8 cellular contexts compared by ENCODE assay signal in the genomic region with DNA sequence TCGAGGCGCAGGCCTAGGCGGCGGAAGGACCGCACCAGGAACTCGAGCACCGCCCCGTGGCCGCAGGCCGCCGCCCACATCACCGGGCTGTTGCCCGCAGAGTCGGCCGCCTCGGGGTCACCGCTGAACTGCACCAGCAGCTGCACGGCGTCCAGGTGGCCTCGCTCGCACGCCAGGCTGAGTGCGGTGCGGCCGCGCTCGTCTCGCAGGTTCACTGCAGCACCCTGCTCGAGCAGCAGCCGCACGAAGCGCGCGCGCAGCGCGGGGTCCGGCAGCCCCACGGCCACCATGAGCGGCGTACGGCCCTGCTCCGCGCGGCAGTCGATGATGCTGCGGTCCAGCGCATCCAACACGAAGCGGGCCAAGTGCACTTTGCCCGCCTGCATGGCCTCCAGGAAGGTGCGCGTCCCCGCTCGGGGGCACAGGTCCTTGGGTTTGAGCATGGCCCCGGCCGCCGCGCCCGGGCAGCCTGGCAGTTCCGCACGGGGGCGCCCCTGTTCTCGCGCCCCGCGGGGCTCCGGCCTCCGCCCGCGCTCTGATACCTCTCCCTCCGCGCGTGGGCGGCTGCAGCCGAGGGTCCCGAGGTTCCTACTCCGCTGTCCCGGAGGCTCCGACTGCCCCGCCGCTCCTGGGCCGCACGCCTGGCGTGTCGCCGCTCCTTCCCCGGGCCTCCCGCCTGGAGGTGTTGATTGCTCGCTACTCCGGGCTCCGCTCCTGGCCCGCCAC. TPM values are rescaled to one million over a fixed set of nuclear protein-coding genes. Genes with fewer than 3 reads are reported as not detected.
DNase-seq lines count a peak whose midpoint lies in the region; ATAC-seq, FAIRE-seq and TF ChIP-seq lines count a peak whose summit lies in the region.

No MANE protein-coding gene starts in this region.

- no peaks in the 10 kb centered on the region for H3K9me3 Mint-ChIP-seq in activated T-cell treated with anti-CD3 and anti-CD28 coated beads, Interleukin-2, amount 50 U/mL, for 24 hours

- WGBS in A549 (ENCODE audit: missing lambda C conversion rate), result 0% methylated on average over 4 of the region's 93 CpGs

- no peak for TF ChIP-seq RAD21 in A549 (conservative IDR thresholded peaks at IDR 0.05 in 1 of 2, IDR thresholded peaks at IDR 0.05 in 1 of 2)

- peak overlapping the region; percentile 64 for H3K4me3 Mint-ChIP-seq in activated T-cell treated with anti-CD3 and anti-CD28 coated beads, Interleukin-2, amount 50 U/mL, for 24 hours

- peaks cover 6% of the 10 kb centered on the region for H3K4me1 Mint-ChIP-seq in activated T-cell treated with anti-CD3 and anti-CD28 coated beads, Interleukin-2, amount 50 U/mL, for 24 hours (ENCODE audit: low read depth)

- H3K36me3 Mint-ChIP-seq in activated T-cell treated with anti-CD3 and anti-CD28 coated beads, Interleukin-2, amount 50 U/mL, for 24 hours (ENCODE audit: low read depth), result peaks cover under 1% of the 10 kb centered on the region

- no peaks in the 10 kb centered on the region for H3K36me3 ChIP-seq in osteoblast (ENCODE audit: insufficient read depth, low read length)

- no peaks in the 10 kb centered on the region for H4K20me1 ChIP-seq in osteoblast (ENCODE audit: insufficient read depth, low read length)

- CTCF ChIA-PET in A549 (lab: Yijun Ruan, JAX), result interaction anchor here (0.8 to 2.8 kb wide), 16 partner anchors 8 to 237 kb away, joined by 3 to 16 read pairs (median 4); no protein-coding TSS in a partner anchor

- TF ChIP-seq CTCF in A549 (IDR thresholded peaks at IDR 0.05) (peak; percentile 62), fibroblast of villous mesenchyme (IDR thresholded peaks at IDR 0.05; ENCODE audit: insufficient read depth, low read depth, low read length) (peak; percentile 37), osteoblast (IDR thresholded peaks at IDR 0.05; ENCODE audit: extremely low read depth, low read depth, low read length) (peak; percentile 22)

- no peaks in the 10 kb centered on the region for H3K79me2 ChIP-seq in osteoblast (ENCODE audit: insufficient read depth, low read length)

- no peak for TF ChIP-seq EP300 in A549 (IDR thresholded peaks at IDR 0.05)

- ATAC-seq in A549 (peak; percentile 63 to 81), GM18868 (IDR thresholded peaks at IDR 0.05; ENCODE audit: unreplicated experiment) (peak; percentile 38), GM19467 (IDR thresholded peaks at IDR 0.05; ENCODE audit: unreplicated experiment) (no peak)

- peak; percentile 63 to 64 for DNase-seq in A549 (ENCODE audit: low read depth in 1 of 2, low spot score in 1 of 2)
- peak; percentile 32 to 64 for DNase-seq in NOMO-1 (lab: John Stamatoyannopoulos, UW; ENCODE audit: unreplicated experiment in 2 of 2)
- DNase-seq in activated T-cell treated with anti-CD3 and anti-CD28 coated beads, Interleukin-2, amount 50 U/mL, for 24 hours, result peak; percentile 74
- peak; percentile 20 for DNase-seq in fibroblast of villous mesenchyme (ENCODE audit: low read depth)
- peak; percentile 96 for DNase-seq in osteoblast (ENCODE audit: insufficient read length, low spot score, missing footprints)
- no peak for DNase-seq in A172 (ENCODE audit: low spot score)

- H3K27ac ChIP-seq in A549 (peak overlapping the region; percentile 72 to 86), osteoblast (ENCODE audit: low read depth, low read length) (no peak overlapping the region)

- H3K4me3 ChIP-seq in A549 (peak overlapping the region; percentile 65), fibroblast of villous mesenchyme (ENCODE audit: low read depth, low read length) (peak overlapping the region; percentile 48), osteoblast (ENCODE audit: insufficient read depth, low read length) (peak overlapping the region; percentile 65)

- H3K27me3 ChIP-seq in osteoblast (ENCODE audit: insufficient read depth, low read length), result peaks cover 56% of the 10 kb centered on the region

- H3K4me2 ChIP-seq in A549, result peak overlapping the region; percentile 91
- peak overlapping the region; percentile 85 for H3K4me2 ChIP-seq in osteoblast (ENCODE audit: insufficient read depth, low read length)

- no peak overlapping the region for H3K27ac Mint-ChIP-seq in activated T-cell treated with anti-CD3 and anti-CD28 coated beads, Interleukin-2, amount 50 U/mL, for 24 hours

- H3K9me3 ChIP-seq in A549 (no peaks in the 10 kb centered on the region), osteoblast (ENCODE audit: low read depth, low read length) (no peaks in the 10 kb centered on the region)

- H3K4me1 ChIP-seq in A549 (peaks cover 5% of the 10 kb centered on the region; the same call in 1 of the 3 replicates), osteoblast (ENCODE audit: insufficient read depth, low read length) (peaks cover 2% of the 10 kb centered on the region)

- H3K27me3 Mint-ChIP-seq in activated T-cell treated with anti-CD3 and anti-CD28 coated beads, Interleukin-2, amount 50 U/mL, for 24 hours, result peaks cover 49% of the 10 kb centered on the region

- FAIRE-seq in A549 (lab: Jason Lieb, UNC), result no peak

- TF ChIP-seq POLR2A in A549 (IDR thresholded peaks at IDR 0.05; ENCODE audit: low read length), result peak; percentile 17

- H2AFZ ChIP-seq in osteoblast (ENCODE audit: low read length), result peak overlapping the region; percentile 51

- POLR2A ChIA-PET in A549 (lab: Yijun Ruan, JAX), result no interaction called here

TF ChIP-seq in A549, 52 proteins besides CTCF, POLR2A, EP300 and RAD21 (continues in another document):
- TF ChIP-seq, protein P1, sequence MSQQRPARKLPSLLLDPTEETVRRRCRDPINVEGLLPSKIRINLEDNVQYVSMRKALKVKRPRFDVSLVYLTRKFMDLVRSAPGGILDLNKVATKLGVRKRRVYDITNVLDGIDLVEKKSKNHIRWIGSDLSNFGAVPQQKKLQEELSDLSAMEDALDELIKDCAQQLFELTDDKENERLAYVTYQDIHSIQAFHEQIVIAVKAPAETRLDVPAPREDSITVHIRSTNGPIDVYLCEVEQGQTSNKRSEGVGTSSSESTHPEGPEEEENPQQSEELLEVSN (IDR thresholded peaks at IDR 0.05; ENCODE audit: borderline replicate concordance, low read depth), result 0 out of 2 replicates have a peak, but pooled peaks have one; percentile 51
- TF ChIP-seq MAFK (IDR thresholded peaks at IDR 0.05; ENCODE audit: partially characterized antibody) (no peak), ZNF302 (CRISPR knock-in tag; IDR thresholded peaks at IDR 0.05) (no peak), RCOR1 (IDR thresholded peaks at IDR 0.05; ENCODE audit: low read depth, low read length) (no peak), NR3C1 (IDR thresholded peaks at IDR 0.05) (no peak), RARB (CRISPR knock-in tag; IDR thresholded peaks at IDR 0.05) (no peak), RFX5 (IDR thresholded peaks at IDR 0.05) (no peak), JUN (IDR thresholded peaks at IDR 0.05) (peak in 1 of 2 experiments; percentile 26; a peak in 1 of 5 replicates)
- TF ChIP-seq, protein P2, sequence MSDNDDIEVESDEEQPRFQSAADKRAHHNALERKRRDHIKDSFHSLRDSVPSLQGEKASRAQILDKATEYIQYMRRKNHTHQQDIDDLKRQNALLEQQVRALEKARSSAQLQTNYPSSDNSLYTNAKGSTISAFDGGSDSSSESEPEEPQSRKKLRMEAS (IDR thresholded peaks at IDR 0.05), result peak; percentile 59; the same call in 1 of the 2 replicates

RNA-seq across cellular contexts. Expression of a gene that starts 0.6 kb away (rescaled TPM):
- polyA plus RNA-seq in A549 (2011; rRNA removed) (not detected in 2 replicates), A549 (2017; fragmentation: RNase III; extraction: RNeasy Plus Mini Kit Qiagen cat#74134 plus additional on column Dnase treatment) (0.08 to 0.25 TPM (median 0.10 TPM) in 3 replicates)
- polyA plus RNA-seq in A549 (2012; cell fraction: cytosol; rRNA removed), result 0.12 and 0.29 TPM in 2 replicates
- 0.40 and 0.96 TPM in 2 replicates for polyA plus RNA-seq in A549 (2012; cell fraction: nucleus; rRNA removed)
- not detected in 2 replicates for polyA minus RNA-seq in A549 (2011; rRNA and poly(A)+ RNA removed)
- total RNA-seq in fibroblast of villous mesenchyme (not detected in 2 replicates), osteoblast (not detected in 2 replicates)
- not detected in 2 replicates for total RNA-seq in A172 (2014; rRNA removed; shearing (Covaris generic))

RNA-seq across cellular contexts. Expression of a gene that starts 25.4 kb away (rescaled TPM):
- polyA plus RNA-seq in A549 (2011; rRNA removed) (0.19 and 0.30 TPM in 2 replicates), A549 (2017; fragmentation: RNase III; extraction: RNeasy Plus Mini Kit Qiagen cat#74134 plus additional on column Dnase treatment) (0.38 to 0.58 TPM (median 0.49 TPM) in 3 replicates)
- polyA plus RNA-seq in A549 (2012; cell fraction: cytosol; rRNA removed), result 0.65 and 0.84 TPM in 2 replicates
- 0.98 and 1.1 TPM in 2 replicates for polyA plus RNA-seq in A549 (2012; cell fraction: nucleus; rRNA removed)
- polyA minus RNA-seq in A549 (2011; rRNA and poly(A)+ RNA removed), result 0.37 TPM in 1 of 2 replicates, not detected in the other
- total RNA-seq in fibroblast of villous mesenchyme (0.43 and 0.64 TPM in 2 replicates), osteoblast (under 0.01 TPM in 2 replicates)
- not detected in 2 replicates for total RNA-seq in A172 (2014; rRNA removed; shearing (Covaris generic))

RNA-seq across cellular contexts. Expression of a gene that starts 41.2 kb away (rescaled TPM):
- polyA plus RNA-seq in A549 (2011; rRNA removed), result 2.8 and 3.5 TPM in 2 replicates
- polyA plus RNA-seq in A549 (2012; cell fraction: cytosol; rRNA removed), result 0.98 and 1.6 TPM in 2 replicates
- polyA plus RNA-seq in A549 (2012; cell fraction: nucleus; rRNA removed), result 1.0 and 1.2 TPM in 2 replicates
- 3.3 to 3.9 TPM (median 3.8 TPM) in 3 replicates for polyA plus RNA-seq in A549 (2017; fragmentation: RNase III; extraction: RNeasy Plus Mini Kit Qiagen cat#74134 plus additional on column Dnase treatment)
- 0.74 and 1.2 TPM in 2 replicates for polyA minus RNA-seq in A549 (2011; rRNA and poly(A)+ RNA removed)
- 11.9 and 16.8 TPM in 2 replicates for total RNA-seq in fibroblast of villous mesenchyme
- total RNA-seq in osteoblast, result 16.8 and 17.7 TPM in 2 replicates
- 12.7 and 14.7 TPM in 2 replicates for total RNA-seq in A172 (2014; rRNA removed; shearing (Covaris generic))

RNA-seq across cellular contexts. Expression of a gene that starts 43.4 kb away (rescaled TPM):
- polyA plus RNA-seq in A549 (2011; rRNA removed) (0.08 and 0.16 TPM in 2 replicates), A549 (2017; fragmentation: RNase III; extraction: RNeasy Plus Mini Kit Qiagen cat#74134 plus additional on column Dnase treatment) (0.05 to 0.12 TPM (median 0.10 TPM) in 3 replicates)
- polyA plus RNA-seq in A549 (2012; cell fraction: cytosol; rRNA removed), result 0.03 and 0.04 TPM in 2 replicates
- polyA plus RNA-seq in A549 (2012; cell fraction: nucleus; rRNA removed), result 0.10 and 0.22 TPM in 2 replicates
- polyA minus RNA-seq in A549 (2011; rRNA and poly(A)+ RNA removed), result 0.08 TPM in 1 of 2 replicates, not detected in the other
- total RNA-seq in fibroblast of villous mesenchyme (under 0.01 TPM in 2 replicates), osteoblast (not detected in 2 replicates)
- 0.17 and 0.43 TPM in 2 replicates for total RNA-seq in A172 (2014; rRNA removed; shearing (Covaris generic))

RNA-seq across cellular contexts. Expression of a gene that starts 58.4 kb away (rescaled TPM):
- polyA plus RNA-seq in A549 (2011; rRNA removed), result 1.9 and 2.8 TPM in 2 replicates
- polyA plus RNA-seq in A549 (2012; cell fraction: cytosol; rRNA removed), result 1.5 and 1.8 TPM in 2 replicates
- 7.4 and 26.8 TPM in 2 replicates for polyA plus RNA-seq in A549 (2012; cell fraction: nucleus; rRNA removed)
- 23.4 to 28.7 TPM (median 27.4 TPM) in 3 replicates for polyA plus RNA-seq in A549 (2017; fragmentation: RNase III; extraction: RNeasy Plus Mini Kit Qiagen cat#74134 plus additional on column Dnase treatment)
- polyA minus RNA-seq in A549 (2011; rRNA and poly(A)+ RNA removed), result 8.3 and 9.8 TPM in 2 replicates
- total RNA-seq in fibroblast of villous mesenchyme, result 35.4 and 40.3 TPM in 2 replicates
- total RNA-seq in osteoblast, result 18.3 and 23.9 TPM in 2 replicates
- 4.4 and 12.1 TPM in 2 replicates for total RNA-seq in A172 (2014; rRNA removed; shearing (Covaris generic))
